In genomic region chr12:66859751-66860440, GRCh38 we compare ENCODE assay signal across 15 cellular contexts.
"Had no signal": no experiment of that assay in that cellular context is flagged by ENCODE, and none has a peak within 500 bp of the region (broad histone marks: within the 10 kb centered on the region; RNA-seq: fewer than 3 reads in every experiment).

No MANE protein-coding gene starts in this region.

- ATAC-seq: activated naive CD4-positive, alpha-beta T cell treated with anti-CD3 and anti-CD28 coated beads, Interleukin-2, amount 50 U/mL, for 72 hours; naive thymus-derived CD8-positive, alpha-beta T cell; pancreas had no signal

- H3K9me3 ChIP-seq: pancreas, sigmoid colon, transverse colon, uterus had no signal

- DNase-seq: activated CD4-positive, alpha-beta T cell treated with anti-CD3 and anti-CD28 coated beads, Interleukin-2, amount 50 U/mL, for 4 hours; activated gamma-delta T cell treated with Interleukin-2 at 50 U/mL for 16 hours; amygdala; erythroblast; head of caudate nucleus; pancreas; sigmoid colon; stimulated activated naive CD4-positive, alpha-beta T cell treated with Interleukin-2 at 50 U/mL for 16 hours; SW 1271; T-helper 2 cell; transverse colon; uterus had no signal

- H3K4me3 ChIP-seq: coronary artery, pancreas, sigmoid colon, transverse colon, uterus had no signal

- H3K27me3 ChIP-seq: pancreas, sigmoid colon, transverse colon, uterus had no signal

- H3K36me3 ChIP-seq: pancreas, sigmoid colon, transverse colon, uterus had no signal

- H3K4me1 ChIP-seq: pancreas, transverse colon, uterus had no signal

- H3K27ac ChIP-seq: coronary artery, pancreas, sigmoid colon, transverse colon, uterus had no signal
